ENCODE assay signal across 20 cellular contexts in genomic region chr6:41692735-41693134, GRCh38. TPM values are rescaled to one million over a fixed set of nuclear protein-coding genes. Genes with fewer than 3 reads are reported as not detected.
DNase-seq lines count a peak whose midpoint lies in the region; ATAC-seq, FAIRE-seq and TF ChIP-seq lines count a peak whose summit lies in the region.
"Had no signal": no experiment of that assay in that cellular context is flagged by ENCODE, and none has a peak within 500 bp of the region (broad histone marks: within the 10 kb centered on the region; RNA-seq: fewer than 3 reads in every experiment).

No MANE protein-coding gene starts in this region.

- in situ Hi-C loops in K562 (cut with MboI) = no loop called here

- H3K4me3 ChIP-seq in BLaER1 (no peak overlapping the region), K562 (no peak overlapping the region), kidney (ENCODE audit: low read length in 2 of 2) (no peak overlapping the region)

- CTCF ChIA-PET in K562 (lab: Yijun Ruan, JAX; ENCODE audit: low intra/inter-chr PET ratio) = no interaction called here

- H3K9ac ChIP-seq in BLaER1 (no peak overlapping the region), K562 (ENCODE audit: insufficient read depth in 1 of 2, low read depth in 2 of 2, low read length in 2 of 2) (peak overlapping the region in 1 of 2 experiments; percentile 5; a peak in 1 of 4 replicates), kidney (ENCODE audit: low read length in 2 of 2) (peak overlapping the region in 1 of 2 donors; percentile 41)

- H3K27ac ChIP-seq in BLaER1 (0 out of 2 replicates have a peak overlapping the region, but pooled peaks have one; percentile 13), K562 (ENCODE audit: extremely low read depth, low read depth, low read length) (no peak overlapping the region), kidney (ENCODE audit: low read depth in 2 of 2, low read length in 2 of 2) (peak overlapping the region in 1 of 2 donors; percentile 5)

- BruUV-seq in K562 (replicated peaks; lab: Mats Ljungman, UMichigan) = no TSS peak

- H4K20me1 ChIP-seq in BLaER1 = peaks cover 55% of the 10 kb centered on the region
- H4K20me1 ChIP-seq in K562 (replicated peaks; ENCODE audit: control insufficient read depth, insufficient read depth, low read length) = peaks cover 4% of the 10 kb centered on the region; the same call in 1 of the 2 replicates

- TF ChIP-seq CTCF in K562 (IDR thresholded peaks at IDR 0.05 in 2 of 3, conservative IDR thresholded peaks at IDR 0.05 in 1 of 3; ENCODE audit: insufficient read depth in 2 of 3, low read depth in 1 of 3, low read length in 3 of 3) (no peak), kidney (IDR thresholded peaks at IDR 0.05; ENCODE audit: borderline replicate concordance, extremely low read depth, insufficient read depth) (no peak), GM20000 (IDR thresholded peaks at IDR 0.05; ENCODE audit: extremely low read depth, missing control alignments) (no peak)

- intact Hi-C loops in K562 (cut with micrococcal nuclease) (no loop called here), kidney (cut with DNase I) (no loop called here)

- H3K9me3 ChIP-seq in BLaER1 = no peaks in the 10 kb centered on the region
- no peaks in the 10 kb centered on the region for H3K9me3 ChIP-seq in K562 (replicated peaks; ENCODE audit: control insufficient read depth, insufficient read depth, low read depth, low read length)
- no peaks in the 10 kb centered on the region for H3K9me3 ChIP-seq in kidney (ENCODE audit: control insufficient read depth in 1 of 2, low read length in 2 of 2)

- DNase-seq in K562 (ENCODE audit: extremely low read depth in 1 of 4, low spot score in 3 of 4) (no peak), kidney (peak; percentile 8), GM20000 (ENCODE audit: low spot score) (no peak)
- DNase-seq in stimulated activated effector memory CD8-positive, alpha-beta T cell treated with anti-CD3 and anti-CD28 coated beads, Interleukin-12 subunit alpha, Interleukin-12 subunit beta, amount 100 ng/mL, for 72 hours (ENCODE audit: low spot score in 2 of 2) = no peak
- DNase-seq: AML-193; CD4-positive, alpha-beta T cell; DMS79; Kasumi-1; NCI-H1417; NCI-H1930; NCI-H2171; NCI-H774 had no signal

- FAIRE-seq in K562 (lab: Jason Lieb, UNC) = no peak
- no peak for FAIRE-seq in kidney (lab: Jason Lieb, UNC)
- FAIRE-seq: GM12892 had no signal

- 0% methylated on average over 2 of the region's 2 CpGs for WGBS in K562 (ENCODE audit: insufficient coverage, low coverage, missing lambda C conversion rate)

- no peaks in the 10 kb centered on the region for H3K79me2 ChIP-seq in K562 (ENCODE audit: control insufficient read depth, insufficient read depth, low read length)

- H3K36me3 ChIP-seq in BLaER1 (peaks cover 65% of the 10 kb centered on the region), K562 (ENCODE audit: control insufficient read depth, insufficient read depth, low read length) (no peaks in the 10 kb centered on the region), kidney (ENCODE audit: control insufficient read depth in 1 of 2, insufficient read depth in 2 of 2, low read length in 2 of 2) (peaks cover 0 to 5% of the 10 kb centered on the region in 2 donors)

- H3K9me1 ChIP-seq in K562 (ENCODE audit: control insufficient read depth, insufficient read depth, low read length) = no peaks in the 10 kb centered on the region

- H3K4me3 Mint-ChIP-seq in stimulated activated effector memory CD8-positive, alpha-beta T cell treated with anti-CD3 and anti-CD28 coated beads, Interleukin-12 subunit alpha, Interleukin-12 subunit beta, amount 100 ng/mL, for 72 hours = no peak overlapping the region
- H3K4me3 Mint-ChIP-seq: CD4-positive, alpha-beta T cell had no signal

- H3K4me1 ChIP-seq in BLaER1 (peaks cover 37% of the 10 kb centered on the region), K562 (replicated peaks in 1 of 2; ENCODE audit: control insufficient read depth in 2 of 2, insufficient read depth in 2 of 2, low read length in 2 of 2) (peaks cover 0 to 6% of the 10 kb centered on the region in 2 experiments; a peak in 1 of 5 replicates), kidney (ENCODE audit: control insufficient read depth in 1 of 2, insufficient read depth in 1 of 2, low read depth in 1 of 2, low read length in 2 of 2) (peaks cover 6 to 18% of the 10 kb centered on the region in 2 donors)

- peaks cover 14% of the 10 kb centered on the region for H3K36me3 Mint-ChIP-seq in stimulated activated effector memory CD8-positive, alpha-beta T cell treated with anti-CD3 and anti-CD28 coated beads, Interleukin-12 subunit alpha, Interleukin-12 subunit beta, amount 100 ng/mL, for 72 hours

- H3K4me1 Mint-ChIP-seq in stimulated activated effector memory CD8-positive, alpha-beta T cell treated with anti-CD3 and anti-CD28 coated beads, Interleukin-12 subunit alpha, Interleukin-12 subunit beta, amount 100 ng/mL, for 72 hours = peaks cover 22% of the 10 kb centered on the region

- no peak overlapping the region for H2AFZ ChIP-seq in K562 (ENCODE audit: low read depth, low read length)

- TF ChIP-seq RAD21 in K562 (CRISPR knock-in tag; conservative IDR thresholded peaks at IDR 0.05 in 1 of 2, IDR thresholded peaks at IDR 0.05 in 1 of 2) = no peak

- ATAC-seq in K562 = no peak
- no peak for ATAC-seq in stimulated activated effector memory CD8-positive, alpha-beta T cell treated with anti-CD3 and anti-CD28 coated beads, Interleukin-12 subunit alpha, Interleukin-12 subunit beta, amount 100 ng/mL, for 72 hours
- ATAC-seq in GM21381 (IDR thresholded peaks at IDR 0.05; ENCODE audit: unreplicated experiment) = no peak
- no peak for ATAC-seq in GM19035 (IDR thresholded peaks at IDR 0.05; ENCODE audit: unreplicated experiment)

- peak overlapping the region; percentile 12 for H3K27ac Mint-ChIP-seq in stimulated activated effector memory CD8-positive, alpha-beta T cell treated with anti-CD3 and anti-CD28 coated beads, Interleukin-12 subunit alpha, Interleukin-12 subunit beta, amount 100 ng/mL, for 72 hours
- H3K27ac Mint-ChIP-seq: CD4-positive, alpha-beta T cell had no signal

- H3K4me2 ChIP-seq in BLaER1 (no peak overlapping the region), K562 (ENCODE audit: insufficient read depth, low read length) (no peak overlapping the region)

- TF ChIP-seq EP300 in K562 (IDR thresholded peaks at IDR 0.05; ENCODE audit: low read length) = no peak

- H3K27me3 ChIP-seq in BLaER1 = no peaks in the 10 kb centered on the region
- peaks cover 5 to 29% of the 10 kb centered on the region in 2 experiments; a peak in 2 of 5 replicates for H3K27me3 ChIP-seq in K562 (ENCODE audit: control insufficient read depth in 2 of 2, insufficient read depth in 2 of 2, low read length in 2 of 2)

- no peaks in the 10 kb centered on the region for H3K9me3 Mint-ChIP-seq in stimulated activated effector memory CD8-positive, alpha-beta T cell treated with anti-CD3 and anti-CD28 coated beads, Interleukin-12 subunit alpha, Interleukin-12 subunit beta, amount 100 ng/mL, for 72 hours
- H3K9me3 Mint-ChIP-seq: CD4-positive, alpha-beta T cell had no signal

- POLR2A ChIA-PET in K562 (lab: Yijun Ruan, JAX) = interaction anchor here (0.6 to 1.6 kb wide), 4 partner anchors 10 to 525 kb away, joined by 3 to 6 read pairs (median 4); partner anchors contain the start of gene MRPS10

- TF ChIP-seq POLR2A in K562 (conservative IDR thresholded peaks at IDR 0.05) = no peak

RNA-seq across cellular contexts. Expression of gene TFEB, which starts 42.7 kb away (rescaled TPM):
- total RNA-seq in K562 (2011; cell fraction: chromatin; rRNA removed; ENCODE audit: low replicate concordance) = 2.1 and 8.5 TPM in 2 replicates
- 4.5 and 5.3 TPM in 2 replicates for total RNA-seq in K562 (2011; cell fraction: nucleolus; rRNA removed)
- 3.0 and 3.6 TPM in 2 replicates for total RNA-seq in K562 (2011; cell fraction: nucleoplasm; rRNA removed)
- total RNA-seq in K562 (2014; rRNA removed) (3.8 and 4.4 TPM in 2 replicates), K562 (2014; rRNA removed; fragmentation: Illumina TruSeq; extraction: Trizol) (0.64 and 0.84 TPM in 2 replicates), K562 (2015; rRNA removed; fragmentation: Illumina TruSeq; extraction: Trizol) (1.1 TPM in 2 replicates), K562 (2021) (3.6 and 4.7 TPM in 2 replicates), kidney (50.7 TPM)
- polyA plus RNA-seq in K562 (2011; rRNA removed) (2.0 and 4.4 TPM in 2 replicates), K562 (2014; fragmentation: Illumina TruSeq; extraction: Trizol) (2.0 TPM in 2 replicates), K562 (2014; fragmentation: Nextera tagmentation; extraction: Ambion mirVana) (under 1 TPM; 0.04 to 0.07 TPM), K562 (2014; rRNA removed) (1.8 and 2.4 TPM in 2 replicates), kidney (ENCODE audit: insufficient read depth, low read depth, low replicate concordance) (51.0 TPM)
- 3.6 and 5.6 TPM in 2 replicates for polyA plus RNA-seq in K562 (2011; cell fraction: cytosol; rRNA removed)
- polyA plus RNA-seq in K562 (2011; cell fraction: nucleus; rRNA removed) = 2.6 and 4.3 TPM in 2 replicates
- polyA plus RNA-seq in K562 (2012) = 1.7 and 3.4 TPM in 2 replicates
- polyA minus RNA-seq in K562 (2011; rRNA and poly(A)+ RNA removed) = 1.3 and 2.2 TPM in 2 replicates
- 2.2 and 3.1 TPM in 2 replicates for polyA minus RNA-seq in K562 (2011; cell fraction: cytosol; rRNA and poly(A)+ RNA removed)
- 2.3 and 2.7 TPM in 2 replicates for polyA minus RNA-seq in K562 (2011; cell fraction: nucleus; rRNA and poly(A)+ RNA removed)

RNA-seq across cellular contexts. Expression of gene PGC, which starts 54.5 kb away (rescaled TPM):
- total RNA-seq in K562 (2011; cell fraction: chromatin; rRNA removed; ENCODE audit: low replicate concordance) = not detected in 2 replicates
- total RNA-seq in K562 (2011; cell fraction: nucleolus; rRNA removed) = not detected in 2 replicates
- total RNA-seq in K562 (2011; cell fraction: nucleoplasm; rRNA removed) = not detected in 2 replicates
- total RNA-seq in K562 (2014; rRNA removed) (not detected in 2 replicates), K562 (2014; rRNA removed; fragmentation: Illumina TruSeq; extraction: Trizol) (not detected in 2 replicates), K562 (2015; rRNA removed; fragmentation: Illumina TruSeq; extraction: Trizol) (not detected in 2 replicates), K562 (2021) (0.40 and 0.81 TPM in 2 replicates), kidney (not detected)
- polyA plus RNA-seq in K562 (2011; rRNA removed) (not detected in 2 replicates), K562 (2014; fragmentation: Illumina TruSeq; extraction: Trizol) (not detected in 2 replicates), K562 (2014; fragmentation: Nextera tagmentation; extraction: Ambion mirVana) (under 1 TPM in 1 of 2 experiments, not detected in 1; 0.17 TPM), K562 (2014; rRNA removed) (not detected in 2 replicates), kidney (ENCODE audit: insufficient read depth, low read depth, low replicate concordance) (0.39 TPM)
- polyA plus RNA-seq in K562 (2011; cell fraction: cytosol; rRNA removed) = 0.03 TPM in 1 of 2 replicates, not detected in the other
- polyA plus RNA-seq in K562 (2011; cell fraction: nucleus; rRNA removed) = not detected in 2 replicates
- not detected in 2 replicates for polyA plus RNA-seq in K562 (2012)
- polyA minus RNA-seq in K562 (2011; rRNA and poly(A)+ RNA removed) = not detected in 2 replicates
- 2.1 TPM in 1 of 2 replicates, not detected in the other for polyA minus RNA-seq in K562 (2011; cell fraction: cytosol; rRNA and poly(A)+ RNA removed)
- polyA minus RNA-seq in K562 (2011; cell fraction: nucleus; rRNA and poly(A)+ RNA removed) = not detected in 2 replicates
- total RNA-seq: CD4-positive, alpha-beta T cell; G401; H4; NCI-H460; Right ventricle myocardium inferior had no signal

RNA-seq across cellular contexts. Expression of gene MDFI, which starts 54.5 kb away (rescaled TPM):
- total RNA-seq in K562 (2011; cell fraction: chromatin; rRNA removed; ENCODE audit: low replicate concordance) = not detected in 2 replicates
- total RNA-seq in K562 (2011; cell fraction: nucleolus; rRNA removed) = not detected in 2 replicates
- not detected in 2 replicates for total RNA-seq in K562 (2011; cell fraction: nucleoplasm; rRNA removed)
- total RNA-seq in K562 (2014; rRNA removed) = not detected in 2 replicates
- total RNA-seq in K562 (2014; rRNA removed; fragmentation: Illumina TruSeq; extraction: Trizol) = not detected in 2 replicates
- total RNA-seq in K562 (2015; rRNA removed; fragmentation: Illumina TruSeq; extraction: Trizol) = not detected in 2 replicates
- not detected in 2 replicates for total RNA-seq in K562 (2021)
- polyA plus RNA-seq in K562 (2011; rRNA removed) = not detected in 2 replicates
- not detected in 2 replicates for polyA plus RNA-seq in K562 (2011; cell fraction: cytosol; rRNA removed)
- polyA plus RNA-seq in K562 (2011; cell fraction: nucleus; rRNA removed) = not detected in 2 replicates
- not detected in 2 replicates for polyA plus RNA-seq in K562 (2012)
- polyA plus RNA-seq in K562 (2014; fragmentation: Illumina TruSeq; extraction: Trizol) = not detected in 2 replicates
- not detected for polyA plus RNA-seq in K562 (2014; fragmentation: Nextera tagmentation; extraction: Ambion mirVana)
- polyA plus RNA-seq in K562 (2014; rRNA removed) = not detected in 2 replicates
- polyA minus RNA-seq in K562 (2011; rRNA and poly(A)+ RNA removed) = not detected in 2 replicates
- polyA minus RNA-seq in K562 (2011; cell fraction: cytosol; rRNA and poly(A)+ RNA removed) = not detected in 2 replicates
- not detected in 2 replicates for polyA minus RNA-seq in K562 (2011; cell fraction: nucleus; rRNA and poly(A)+ RNA removed)
- total RNA-seq in kidney = 16.9 TPM
- 2.3 TPM for polyA plus RNA-seq in kidney (ENCODE audit: insufficient read depth, low read depth, low replicate concordance)
- total RNA-seq: CD4-positive, alpha-beta T cell; G401 had no signal

Comparison
In these comparisons a context has a peak if more than half of its experiments do, and no peak if none do; other contexts are left out.
1. RNA of gene MDFI, which starts 54.5 kb away (total RNA-seq): 16.9 TPM in kidney (single experiment); not detected in K562; every median in the first group is over 10 times any median in the second.